23 cellular contexts compared by ENCODE assay signal in genomic region chr2:191039616-191040015, GRCh38.
"Had no signal": no experiment of that assay in that cellular context is flagged by ENCODE, and none has a peak within 500 bp of the region (broad histone marks: within the 10 kb centered on the region; RNA-seq: fewer than 3 reads in every experiment).

No MANE protein-coding gene starts in this region.

- H3K27me3 Mint-ChIP-seq: activated CD4-positive, alpha-beta T cell treated with anti-CD3 and anti-CD28 coated beads, Interleukin-2, amount 10 ng/mL, durations not matched to agents 7 days and 5 days; stimulated activated naive CD8-positive, alpha-beta T cell treated with anti-CD3 and anti-CD28 coated beads, Interleukin-15, Interleukin-2, amounts not matched to agents 100 ng/mL and 50 ng/mL, for 24 hours had no signal

- H3K4me1 ChIP-seq: breast epithelium, esophagus muscularis mucosa, left ventricle myocardium inferior, psoas muscle, tibial nerve had no signal

- DNase-seq: activated CD4-positive, alpha-beta T cell treated with anti-CD3 and anti-CD28 coated beads, Interleukin-2, amount 10 ng/mL, durations not matched to agents 7 days and 5 days; activated naive CD4-positive, alpha-beta T cell treated with anti-CD3 and anti-CD28 coated beads for 36 hours; activated T-cell treated with anti-CD3 and anti-CD28 coated beads for 4 hours; cerebellar nuclear complex; cortex of kidney; effector CD4-positive, alpha-beta T cell; heart right ventricle; kidney glomerular epithelial cell; left ventricle myocardium inferior; mammary epithelial cell; psoas muscle; right cardiac atrium; stimulated activated CD4-positive, alpha-beta T cell treated with anti-CD3 and anti-CD28 coated beads, Interleukin-2, amount 100 ng/mL, for 24 hours; SW 1271; T-helper 9 cell had no signal

- H3K4me3 Mint-ChIP-seq: activated CD4-positive, alpha-beta T cell treated with anti-CD3 and anti-CD28 coated beads, Interleukin-2, amount 10 ng/mL, durations not matched to agents 7 days and 5 days; activated naive CD4-positive, alpha-beta T cell treated with anti-CD3 and anti-CD28 coated beads for 36 hours; neural crest cell; stimulated activated naive CD8-positive, alpha-beta T cell treated with anti-CD3 and anti-CD28 coated beads, Interleukin-15, Interleukin-2, amounts not matched to agents 100 ng/mL and 50 ng/mL, for 24 hours had no signal

- H3K27ac ChIP-seq: esophagus muscularis mucosa, heart right ventricle, left ventricle myocardium inferior, psoas muscle, tibial nerve had no signal

- H3K4me3 ChIP-seq: breast epithelium, esophagus muscularis mucosa, heart right ventricle, left ventricle myocardium inferior, psoas muscle, tibial nerve had no signal

- H3K27me3 ChIP-seq: breast epithelium, esophagus muscularis mucosa, heart right ventricle, tibial nerve had no signal

- H3K36me3 ChIP-seq: breast epithelium, esophagus muscularis mucosa, left ventricle myocardium inferior, tibial nerve had no signal

- H3K27ac Mint-ChIP-seq: activated naive CD4-positive, alpha-beta T cell treated with anti-CD3 and anti-CD28 coated beads for 36 hours; stimulated activated naive CD8-positive, alpha-beta T cell treated with anti-CD3 and anti-CD28 coated beads, Interleukin-15, Interleukin-2, amounts not matched to agents 100 ng/mL and 50 ng/mL, for 24 hours had no signal

- ATAC-seq: heart right ventricle, psoas muscle, right cardiac atrium had no signal

- H3K9me3 ChIP-seq: breast epithelium, esophagus muscularis mucosa, psoas muscle had no signal

- FAIRE-seq: astrocyte, endothelial cell of umbilical vein, urothelium cell line had no signal
